In genomic region chr1:112708002-112708448, GRCh38 we compare ENCODE assay signal across 8 cellular contexts. TPM values are rescaled to one million over a fixed set of nuclear protein-coding genes. Genes with fewer than 3 reads are reported as not detected.
DNase-seq lines count a peak whose midpoint lies in the region; ATAC-seq and TF ChIP-seq lines count a peak whose summit lies in the region.

No MANE protein-coding gene starts in this region.

- H3K4me1 ChIP-seq in heart left ventricle (peaks cover 3 to 39% (median 30%) of the 10 kb centered on the region in 12 donors), mesenchymal stem cell (ENCODE audit: control insufficient read depth, insufficient read depth, low read depth, low read length) (peaks cover 26% of the 10 kb centered on the region), transverse colon (peaks cover 25 to 35% (median 26%) of the 10 kb centered on the region in 4 donors)

- in situ Hi-C loops in transverse colon (cut with MboI; ENCODE audit: low pct_ligation_motif_present in 1 of 4, low pct_unique_long_range_greater_than_20kb in 1 of 4, low sequenced_read_pairs in 3 of 4): loop anchor here (5.0 to 25.0 kb wide), 4 partner anchors 83 to 354 kb away; partner anchors contain the start of genes CTTNBP2NL (in 4 of the 4) and LRIG2 (in 1 of the 4)

- DNase-seq in heart left ventricle: no peak
- no peak for DNase-seq in left cardiac atrium
- no peak for DNase-seq in mesenchymal stem cell
- no peak for DNase-seq in transverse colon
- DNase-seq in effector CD4-positive, alpha-beta T cell: no peak
- no peak for DNase-seq in erythroblast (lab: John Stamatoyannopoulos, UW)

- no peak for TF ChIP-seq CTCF in heart left ventricle (IDR thresholded peaks at IDR 0.05)
- TF ChIP-seq CTCF in transverse colon (IDR thresholded peaks at IDR 0.05): no peak

- peak overlapping the region; percentile 34 for H2AK5ac ChIP-seq in mesenchymal stem cell (ENCODE audit: low read length, severe bottlenecking)

- H3K23ac ChIP-seq in mesenchymal stem cell (ENCODE audit: low read length in 2 of 2): no peak overlapping the region

- H4K8ac ChIP-seq in mesenchymal stem cell (ENCODE audit: low read length): no peak overlapping the region

- H2BK12ac ChIP-seq in mesenchymal stem cell (ENCODE audit: low read length in 2 of 2): no peak overlapping the region

- H3K4ac ChIP-seq in mesenchymal stem cell (ENCODE audit: low read depth in 1 of 2, low read length in 2 of 2): no peak overlapping the region

- no peak overlapping the region for H3K18ac ChIP-seq in mesenchymal stem cell (ENCODE audit: low read depth in 1 of 2, low read length in 2 of 2)

- no peak overlapping the region for H3K27ac Mint-ChIP-seq in activated T-helper 17 cell treated with anti-CD3 and anti-CD28 coated beads, Interleukin-2, amount 50 U/mL, for 72 hours

- H2BK120ac ChIP-seq in mesenchymal stem cell (ENCODE audit: low read depth, low read length): no peak overlapping the region

- intact Hi-C loops in heart left ventricle (cut with DNase I): loop anchor here in 9 of 10 donors (5.0 to 10.0 kb wide), 6 partner anchors 36 to 316 kb away; partner anchors contain the start of genes WNT2B (in 4 of the 9), CTTNBP2NL (in 1 of the 9) and MOV10 (in 1 of the 9)
- intact Hi-C loops in left cardiac atrium (cut with DNase I): loop anchor here (5.0 kb wide), 2 partner anchors 91 to 316 kb away; partner anchors contain the start of genes CAPZA1 (in 1 of the 2) and ST7L (in 1 of the 2)
- intact Hi-C loops in transverse colon (cut with DNase I; ENCODE audit: low total_unique reads): loop anchor here (5.0 kb wide), 1 partner anchor 316 kb away; no protein-coding TSS in a partner anchor

- peak overlapping the region; percentile 67 for H3K4me3 Mint-ChIP-seq in activated T-helper 17 cell treated with anti-CD3 and anti-CD28 coated beads, Interleukin-2, amount 50 U/mL, for 72 hours

- H3K4me3 ChIP-seq in heart left ventricle: peak overlapping the region in 1 of 12 donors; percentile 75
- peak overlapping the region in 1 of 2 experiments; percentile 90 for H3K4me3 ChIP-seq in mesenchymal stem cell (ENCODE audit: insufficient read depth in 1 of 2, low read depth in 1 of 2, low read length in 2 of 2)
- no peak overlapping the region for H3K4me3 ChIP-seq in transverse colon

- H3K14ac ChIP-seq in mesenchymal stem cell (ENCODE audit: low read length in 2 of 2): no peak overlapping the region

- H3K27ac ChIP-seq in heart left ventricle (peak overlapping the region in 8 of 12 donors; percentile 94 to 100 (median 99)), mesenchymal stem cell (ENCODE audit: low read length, poor library complexity, severe bottlenecking) (no peak overlapping the region), transverse colon (peak overlapping the region in 3 of 4 donors; percentile 99 to 100 (median 99))

- no peak for ATAC-seq in heart left ventricle
- ATAC-seq in left cardiac atrium: no peak
- ATAC-seq in activated T-helper 17 cell treated with anti-CD3 and anti-CD28 coated beads, Interleukin-2, amount 50 U/mL, for 72 hours (replicated peaks): no peak
- no peak for ATAC-seq in GM21786 (IDR thresholded peaks at IDR 0.05; ENCODE audit: unreplicated experiment)

- no peaks in the 10 kb centered on the region for H3K9me3 Mint-ChIP-seq in activated T-helper 17 cell treated with anti-CD3 and anti-CD28 coated beads, Interleukin-2, amount 50 U/mL, for 72 hours

- peaks cover 23% of the 10 kb centered on the region for H3K4me1 Mint-ChIP-seq in activated T-helper 17 cell treated with anti-CD3 and anti-CD28 coated beads, Interleukin-2, amount 50 U/mL, for 72 hours

- H3K36me3 Mint-ChIP-seq in activated T-helper 17 cell treated with anti-CD3 and anti-CD28 coated beads, Interleukin-2, amount 50 U/mL, for 72 hours (ENCODE audit: low read depth): no peaks in the 10 kb centered on the region

- H3K4me2 ChIP-seq in mesenchymal stem cell (ENCODE audit: low read length, poor library complexity, severe bottlenecking): peak overlapping the region; percentile 20

- TF ChIP-seq POLR2A in heart left ventricle (IDR thresholded peaks at IDR 0.05) (no peak), transverse colon (IDR thresholded peaks at IDR 0.05) (no peak), erythroblast (IDR thresholded peaks at IDR 0.05; ENCODE audit: low read length) (no peak)

- H2AFZ ChIP-seq in mesenchymal stem cell (ENCODE audit: low read depth, low read length): no peak overlapping the region

- 74 to 85% (median 78%) methylated on average over 6 of the region's 6 CpGs for WGBS in heart left ventricle, 4 donors
- WGBS in mesenchymal stem cell: 78% methylated on average over 6 of the region's 6 CpGs
- WGBS in transverse colon (ENCODE audit: low coverage in 1 of 2), 2 donors: 76 to 79% methylated on average over 3 to 6 of the region's 6 CpGs

- peaks cover 1% of the 10 kb centered on the region for H3K79me1 ChIP-seq in mesenchymal stem cell (replicated peaks; ENCODE audit: low read length, poor library complexity, severe bottlenecking)

- no peak overlapping the region for H4K91ac ChIP-seq in mesenchymal stem cell (ENCODE audit: low read length)

- peak overlapping the region; percentile 88 for H3K9ac ChIP-seq in mesenchymal stem cell (ENCODE audit: low read length)

- no peaks in the 10 kb centered on the region for H3K27me3 Mint-ChIP-seq in activated T-helper 17 cell treated with anti-CD3 and anti-CD28 coated beads, Interleukin-2, amount 50 U/mL, for 72 hours

- peaks cover 0 to 17% (median 8%) of the 10 kb centered on the region in 9 donors for H3K36me3 ChIP-seq in heart left ventricle
- H3K36me3 ChIP-seq in mesenchymal stem cell (ENCODE audit: control insufficient read depth in 1 of 2, insufficient read depth in 2 of 2, low read depth in 1 of 2, low read length in 2 of 2): peaks cover 10 to 22% of the 10 kb centered on the region in 2 experiments
- no peaks in the 10 kb centered on the region for H3K36me3 ChIP-seq in transverse colon

- no peak for TF ChIP-seq EP300 in transverse colon (IDR thresholded peaks at IDR 0.05; ENCODE audit: low read depth)

- no peak overlapping the region for H2BK15ac ChIP-seq in mesenchymal stem cell (ENCODE audit: low read depth, poor library complexity, severe bottlenecking)

- no peak overlapping the region for H2BK5ac ChIP-seq in mesenchymal stem cell (ENCODE audit: low read depth, low read length, poor library complexity, severe bottlenecking)

- H3K27me3 ChIP-seq in heart left ventricle: no peaks in the 10 kb centered on the region
- no peaks in the 10 kb centered on the region for H3K27me3 ChIP-seq in mesenchymal stem cell (ENCODE audit: control insufficient read depth in 1 of 2, insufficient read depth in 1 of 2, low read length in 2 of 2)
- H3K27me3 ChIP-seq in transverse colon: no peaks in the 10 kb centered on the region

- H3K9me3 ChIP-seq in heart left ventricle: no peaks in the 10 kb centered on the region
- H3K9me3 ChIP-seq in mesenchymal stem cell (ENCODE audit: control insufficient read depth, low read length): no peaks in the 10 kb centered on the region
- H3K9me3 ChIP-seq in transverse colon: no peaks in the 10 kb centered on the region

RNA-seq across cellular contexts. Expression of gene RHOC, which starts 1.1 kb away (rescaled TPM):
- total RNA-seq in heart left ventricle (100 to 1,000 TPM; 147 to 432 (median 217) TPM), left cardiac atrium (100 to 1,000 TPM; 146 to 235 TPM), transverse colon (100 to 1,000 TPM; 438 to 737 (median 617) TPM)
- polyA plus RNA-seq in heart left ventricle: 100 to 1,000 TPM; 170 to 443 TPM
- 10 to 100 TPM; 39.5 to 59.4 TPM for total RNA-seq in activated T-helper 17 cell treated with anti-CD3 and anti-CD28 coated beads, Interleukin-2, amount 50 U/mL, for 72 hours
- 509 TPM for polyA plus RNA-seq in mesenchymal stem cell (2013, experiment 1 of 2)
- polyA plus RNA-seq in mesenchymal stem cell (2013, experiment 2 of 2): 495 TPM

RNA-seq across cellular contexts. Expression of gene PPM1J, which starts 7.1 kb away (rescaled TPM):
- 10 to 100 TPM in 3 of 9 donors, 1 to 10 TPM in 6; 4.2 to 11.5 (median 8.3) TPM for total RNA-seq in heart left ventricle
- 1 to 10 TPM; 1.8 to 6.9 TPM for polyA plus RNA-seq in heart left ventricle
- total RNA-seq in left cardiac atrium: 1 to 10 TPM; 4.9 to 5.1 TPM
- under 1 TPM; 0.30 to 0.69 TPM for total RNA-seq in activated T-helper 17 cell treated with anti-CD3 and anti-CD28 coated beads, Interleukin-2, amount 50 U/mL, for 72 hours
- polyA plus RNA-seq in mesenchymal stem cell (2013, experiment 1 of 2): 0.90 TPM
- polyA plus RNA-seq in mesenchymal stem cell (2013, experiment 2 of 2): 0.93 TPM
- 1 to 10 TPM in 1 of 4 donors, under 1 TPM in 1, not detected in 2; 0.68 to 1.7 TPM for total RNA-seq in transverse colon

RNA-seq across cellular contexts. Expression of gene MOV10, which starts 33.6 kb away (rescaled TPM):
- total RNA-seq in heart left ventricle (10 to 100 TPM in 7 of 9 donors, 1 to 10 TPM in 2; 7.5 to 43.6 (median 13.3) TPM), left cardiac atrium (10 to 100 TPM; 15.9 to 20.3 TPM), transverse colon (100 to 1,000 TPM in 1 of 4 donors, 10 to 100 TPM in 3; 22.1 to 129 (median 76.9) TPM)
- polyA plus RNA-seq in heart left ventricle: 10 to 100 TPM; 10.8 to 25.3 TPM
- total RNA-seq in activated T-helper 17 cell treated with anti-CD3 and anti-CD28 coated beads, Interleukin-2, amount 50 U/mL, for 72 hours: 10 to 100 TPM; 54.7 to 59.3 TPM
- 62.1 TPM for polyA plus RNA-seq in mesenchymal stem cell (2013, experiment 1 of 2)
- polyA plus RNA-seq in mesenchymal stem cell (2013, experiment 2 of 2): 60.3 TPM
